ENCODE assay signal across 8 cellular contexts in genomic region chr17:57256708-57257112, GRCh38. TPM values are rescaled to one million over a fixed set of nuclear protein-coding genes. Genes with fewer than 3 reads are reported as not detected.
DNase-seq lines count a peak whose midpoint lies in the region; ATAC-seq and TF ChIP-seq lines count a peak whose summit lies in the region.

No MANE protein-coding gene starts in this region.

- 1 to 2% methylated on average over 26 to 35 of the region's 36 CpGs for WGBS in esophagus, 2 donors
- 1 to 3% methylated on average over 16 to 36 of the region's 36 CpGs for WGBS in aorta, 2 donors

- H3K4me3 ChIP-seq in esophagus (ENCODE audit: low read depth in 1 of 2, low read length in 2 of 2) = peak overlapping the region; percentile 70 to 84
- peak overlapping the region; percentile 97 for H3K4me3 ChIP-seq in aorta (ENCODE audit: low read length in 2 of 2)

- intact Hi-C loops in activated CD8-positive, alpha-beta T cell treated with anti-CD3 and anti-CD28 coated beads for 36 hours (cut with micrococcal nuclease) = no loop called here
- intact Hi-C loops in aorta (cut with DNase I) = loop anchor here (5.0 to 10.0 kb wide), 4 partner anchors 188 to 416 kb away; no protein-coding TSS in a partner anchor

- peak overlapping the region; percentile 95 for H3K27ac Mint-ChIP-seq in activated CD8-positive, alpha-beta T cell treated with anti-CD3 and anti-CD28 coated beads for 36 hours
- H3K27ac Mint-ChIP-seq in nephron = peak overlapping the region; percentile 53 to 90 (median 87)

- no peaks in the 10 kb centered on the region for H3K9me3 ChIP-seq in esophagus (ENCODE audit: control insufficient read depth in 2 of 2, insufficient read depth in 1 of 2, low read depth in 1 of 2, low read length in 1 of 2)
- no peaks in the 10 kb centered on the region for H3K9me3 ChIP-seq in aorta (ENCODE audit: control insufficient read depth, low read length)

- H3K4me3 Mint-ChIP-seq in activated CD8-positive, alpha-beta T cell treated with anti-CD3 and anti-CD28 coated beads for 36 hours = peak overlapping the region; percentile 83
- peak overlapping the region; percentile 87 to 97 (median 94) for H3K4me3 Mint-ChIP-seq in nephron

- peak; percentile 14 to 25 for DNase-seq in activated CD8-positive, alpha-beta memory T cell treated with anti-CD3 and anti-CD28 coated beads for 4 hours (ENCODE audit: low read depth in 2 of 2)
- no peak for DNase-seq in activated CD8-positive, alpha-beta memory T cell treated with anti-CD3 and anti-CD28 coated beads, Interleukin-2, amount 50 U/mL, for 48 hours
- DNase-seq in LoVo (ENCODE audit: low spot score) (peak; percentile 59), aorta (peak in 1 of 2 donors; percentile 44)
- peak; percentile 64 for DNase-seq in activated CD8-positive, alpha-beta T cell treated with anti-CD3 and anti-CD28 coated beads for 36 hours

- H3K9me3 Mint-ChIP-seq in activated CD8-positive, alpha-beta T cell treated with anti-CD3 and anti-CD28 coated beads for 36 hours = no peaks in the 10 kb centered on the region
- H3K9me3 Mint-ChIP-seq in nephron = no peaks in the 10 kb centered on the region

- peaks cover 43% of the 10 kb centered on the region for H3K4me1 Mint-ChIP-seq in activated CD8-positive, alpha-beta T cell treated with anti-CD3 and anti-CD28 coated beads for 36 hours (ENCODE audit: low read depth)
- peaks cover 35% of the 10 kb centered on the region for H3K4me1 Mint-ChIP-seq in nephron

- H3K27me3 Mint-ChIP-seq in activated CD8-positive, alpha-beta T cell treated with anti-CD3 and anti-CD28 coated beads for 36 hours = no peaks in the 10 kb centered on the region
- peaks cover 41% of the 10 kb centered on the region for H3K27me3 Mint-ChIP-seq in nephron (ENCODE audit: low read depth)

- CTCF ChIA-PET in activated CD8-positive, alpha-beta T cell treated with anti-CD3 and anti-CD28 coated beads for 36 hours (lab: Charles Lee) = interaction anchor here (0.9 to 6.1 kb wide), 4 partner anchors 13 to 347 kb away, joined by 3 to 54 read pairs (median 4); no protein-coding TSS in a partner anchor

- ATAC-seq in activated CD8-positive, alpha-beta T cell treated with anti-CD3 and anti-CD28 coated beads for 36 hours = peak; percentile 10
- ATAC-seq in aorta (ENCODE audit: low FRiP score) (peak; percentile 16), GM21447 (IDR thresholded peaks at IDR 0.05; ENCODE audit: unreplicated experiment) (no peak)

- H3K36me3 Mint-ChIP-seq in activated CD8-positive, alpha-beta T cell treated with anti-CD3 and anti-CD28 coated beads for 36 hours (ENCODE audit: low read depth) = peaks cover 30% of the 10 kb centered on the region
- H3K36me3 Mint-ChIP-seq in nephron (ENCODE audit: low read depth) = peaks cover 18% of the 10 kb centered on the region

- H3K36me3 ChIP-seq in esophagus (ENCODE audit: control insufficient read depth in 2 of 2, insufficient read depth in 2 of 2, low read length in 1 of 2) = no peaks in the 10 kb centered on the region
- no peaks in the 10 kb centered on the region for H3K36me3 ChIP-seq in aorta (ENCODE audit: control insufficient read depth in 1 of 2, insufficient read depth in 2 of 2, low read length in 1 of 2)

- no peaks in the 10 kb centered on the region for H3K27me3 ChIP-seq in esophagus (ENCODE audit: control insufficient read depth in 1 of 2, insufficient read depth in 2 of 2, low read length in 2 of 2)
- H3K27me3 ChIP-seq in aorta (ENCODE audit: control insufficient read depth in 1 of 2, insufficient read depth in 2 of 2, low read length in 1 of 2) = no peaks in the 10 kb centered on the region

- peaks cover 3% of the 10 kb centered on the region in 2 donors for H3K4me1 ChIP-seq in esophagus (ENCODE audit: control insufficient read depth in 2 of 2, insufficient read depth in 2 of 2, low read length in 1 of 2)
- H3K4me1 ChIP-seq in aorta (ENCODE audit: control insufficient read depth in 1 of 2, insufficient read depth in 2 of 2, low read length in 2 of 2) = peaks cover 2 to 4% of the 10 kb centered on the region in 2 donors

- POLR2A ChIA-PET in activated CD8-positive, alpha-beta T cell treated with anti-CD3 and anti-CD28 coated beads for 36 hours (lab: Charles Lee) = interaction anchor here (0.9 to 1.2 kb wide), 8 partner anchors 9 to 750 kb away, joined by 3 to 5 read pairs (median 4); partner anchors contain the start of gene SRSF1

- no peak for TF ChIP-seq CTCF in activated CD8-positive, alpha-beta T cell treated with anti-CD3 and anti-CD28 coated beads for 36 hours (IDR thresholded peaks at IDR 0.05)
- no peak for TF ChIP-seq CTCF in nephron (IDR thresholded peaks at IDR 0.05; ENCODE audit: unreplicated experiment in 3 of 3)

- H3K27ac ChIP-seq in esophagus (ENCODE audit: low read depth in 2 of 2, low read length in 1 of 2) (peak overlapping the region; percentile 75 to 90), aorta (ENCODE audit: low read depth in 1 of 2, low read length in 2 of 2) (peak overlapping the region in 1 of 2 donors; percentile 32)

RNA-seq across cellular contexts. Expression of gene MSI2, which starts 0.4 kb away (rescaled TPM):
- 10 to 100 TPM; 59.6 to 61.7 TPM for total RNA-seq in activated CD8-positive, alpha-beta T cell treated with anti-CD3 and anti-CD28 coated beads for 36 hours
- polyA plus RNA-seq in esophagus (1 to 10 TPM; 7.8 to 8.2 TPM), aorta (10 to 100 TPM in 1 of 2 donors, 1 to 10 TPM in 1; 9.3 to 11.0 TPM)
- 10 to 100 TPM; 47.2 to 48.2 TPM for total RNA-seq in aorta
